Comparison of ENCODE assay signal across 16 cellular contexts in genomic region chr16:81641403-81642106, GRCh38.
DNase-seq lines count a peak whose midpoint lies in the region; TF ChIP-seq lines count a peak whose summit lies in the region.
"Had no signal": no experiment of that assay in that cellular context is flagged by ENCODE, and none has a peak within 500 bp of the region (broad histone marks: within the 10 kb centered on the region; RNA-seq: fewer than 3 reads in every experiment).

No MANE protein-coding gene starts in this region.

- H3K27me3 ChIP-seq in colonic mucosa, result no peaks in the 10 kb centered on the region
- H3K27me3 ChIP-seq: breast epithelium, gastroesophageal sphincter, upper lobe of left lung had no signal

- no peak overlapping the region for H3K27ac ChIP-seq in colonic mucosa
- H3K27ac ChIP-seq: breast epithelium, gastroesophageal sphincter, psoas muscle, upper lobe of left lung had no signal

- DNase-seq in COLO668 (lab: John Stamatoyannopoulos, UW; ENCODE audit: unreplicated experiment) (peak; percentile 87), NCI-H1092 (lab: John Stamatoyannopoulos, UW) (peak; percentile 92), NCI-H524 (lab: John Stamatoyannopoulos, UW) (peak; percentile 58 to 84), endothelial cell (ENCODE audit: low spot score) (no peak), pons (ENCODE audit: low spot score) (no peak), colonic mucosa (no peak), GM20000 (ENCODE audit: low spot score) (no peak)
- no peak for DNase-seq in activated CD8-positive, alpha-beta memory T cell treated with anti-CD3 and anti-CD28 coated beads, Interleukin-2, amount 50 U/mL, for 4 hours
- DNase-seq: activated naive CD4-positive, alpha-beta T cell treated with anti-CD3 and anti-CD28 coated beads for 36 hours; mucosa of descending colon; NCI-H1436; psoas muscle; upper lobe of left lung had no signal

- intact Hi-C loops in colonic mucosa (cut with DNase I), result no loop called here

- H3K4me1 ChIP-seq in colonic mucosa, result no peaks in the 10 kb centered on the region
- H3K4me1 ChIP-seq: breast epithelium, psoas muscle had no signal

- H3K9me3 ChIP-seq in colonic mucosa, result no peaks in the 10 kb centered on the region
- H3K9me3 ChIP-seq: breast epithelium, gastroesophageal sphincter, mucosa of descending colon, psoas muscle, upper lobe of left lung had no signal

- H3K27me3 Mint-ChIP-seq in endothelial cell (ENCODE audit: unreplicated experiment), result peaks cover 32% of the 10 kb centered on the region

- no peak overlapping the region for H3K4me3 ChIP-seq in colonic mucosa
- H3K4me3 ChIP-seq: breast epithelium, gastroesophageal sphincter, GM12878, mucosa of descending colon, psoas muscle, upper lobe of left lung had no signal

- H3K36me3 ChIP-seq in colonic mucosa, result no peaks in the 10 kb centered on the region
- H3K36me3 ChIP-seq: breast epithelium, gastroesophageal sphincter, upper lobe of left lung had no signal

- peak overlapping the region; percentile 31 for H3K4me3 Mint-ChIP-seq in endothelial cell (ENCODE audit: unreplicated experiment)
- H3K4me3 Mint-ChIP-seq: activated naive CD4-positive, alpha-beta T cell treated with anti-CD3 and anti-CD28 coated beads for 36 hours had no signal

- no peak for TF ChIP-seq CTCF in endothelial cell (IDR thresholded peaks at IDR 0.05; ENCODE audit: unreplicated experiment)
- no peak for TF ChIP-seq CTCF in colonic mucosa (IDR thresholded peaks at IDR 0.05)
- no peak for TF ChIP-seq CTCF in GM20000 (IDR thresholded peaks at IDR 0.05; ENCODE audit: extremely low read depth, missing control alignments)

- no peaks in the 10 kb centered on the region for H3K9me3 Mint-ChIP-seq in endothelial cell (ENCODE audit: unreplicated experiment)
- H3K9me3 Mint-ChIP-seq: activated naive CD4-positive, alpha-beta T cell treated with anti-CD3 and anti-CD28 coated beads for 36 hours had no signal

- peaks cover 9% of the 10 kb centered on the region for H3K36me3 Mint-ChIP-seq in endothelial cell (ENCODE audit: low read depth, unreplicated experiment)

- no peak overlapping the region for H3K27ac Mint-ChIP-seq in endothelial cell (ENCODE audit: unreplicated experiment)
- H3K27ac Mint-ChIP-seq: activated naive CD4-positive, alpha-beta T cell treated with anti-CD3 and anti-CD28 coated beads for 36 hours had no signal

- peaks cover 36% of the 10 kb centered on the region for H3K4me1 Mint-ChIP-seq in endothelial cell (ENCODE audit: unreplicated experiment)

- no peak overlapping the region for H3K9ac ChIP-seq in colonic mucosa (ENCODE audit: low read depth in 2 of 2, low read length in 2 of 2)

Comparison
In these comparisons a context has a peak if more than half of its experiments do, and no peak if none do; other contexts are left out.
1. DNase-seq: peak in COLO668 (single experiment), NCI-H1092 (single experiment) and NCI-H524 (2 of 2); none in endothelial cell (single experiment), pons (single experiment), colonic mucosa (single experiment), GM20000 (single experiment) and activated CD8-positive, alpha-beta memory T cell treated with anti-CD3 and anti-CD28 coated beads, Interleukin-2, amount 50 U/mL, for 4 hours (single experiment).